In the genomic region with DNA sequence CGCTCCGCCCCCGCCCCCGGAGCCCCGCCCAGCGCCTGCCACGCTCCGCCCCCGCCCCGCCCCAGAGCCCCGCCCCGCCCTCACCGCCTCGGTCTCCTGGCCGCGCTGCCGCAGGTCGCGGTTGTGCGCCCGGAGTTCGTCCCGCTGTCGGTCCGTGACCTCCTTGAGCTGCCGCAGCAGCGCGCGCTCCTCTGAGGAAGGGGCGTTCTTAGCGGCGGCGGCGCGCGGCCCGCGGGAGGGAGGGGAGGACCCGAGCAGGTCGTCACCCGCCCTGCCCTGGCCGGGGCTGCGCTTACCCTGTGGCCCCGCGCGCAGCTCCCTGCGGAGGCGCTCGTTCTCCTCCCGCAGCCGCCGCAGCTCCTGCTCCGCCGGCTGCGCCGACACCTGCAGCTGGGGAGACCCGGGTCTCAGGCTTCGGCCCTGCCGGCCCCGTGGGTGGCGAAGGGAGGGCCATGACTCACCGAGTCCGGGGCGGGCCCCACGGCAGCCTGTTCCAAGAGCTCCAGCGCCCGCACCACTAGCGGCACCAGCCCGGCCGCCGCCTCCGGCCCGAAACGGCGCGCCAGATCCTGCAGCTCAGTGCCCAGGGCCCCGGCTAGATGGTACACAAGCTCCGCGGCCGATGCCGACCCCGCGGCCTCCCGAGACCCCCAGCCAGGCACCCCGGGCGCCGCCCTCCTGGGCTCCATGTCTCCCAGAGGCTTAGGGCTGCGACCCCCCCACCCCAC, we compare ENCODE assay signal across 8 cellular contexts. TPM values are rescaled to one million over a fixed set of nuclear protein-coding genes. Genes with fewer than 3 reads are reported as not detected.
A peak's percentile ranks its signal among the peaks of the same experiment; 100 is the strongest.
DNase-seq lines count a peak whose midpoint lies in the region; ATAC-seq and TF ChIP-seq lines count a peak whose summit lies in the region.

No MANE protein-coding gene starts in this region.

- peak overlapping the region; percentile 54 for H3K4me3 Mint-ChIP-seq in natural killer cell treated with Interleukin-12 subunit alpha and Interleukin-12 subunit beta and Interleukin-15 and Interleukin-18, amount 100 ng/mL, for 72 hours
- H3K4me3 Mint-ChIP-seq in stimulated activated naive CD8-positive, alpha-beta T cell treated with anti-CD3 and anti-CD28 coated beads, Interleukin-15, Interleukin-2, amounts not matched to agents 100 ng/mL and 50 ng/mL, for 24 hours = peak overlapping the region; percentile 32

- H3K4me3 ChIP-seq in NT2/D1 (ENCODE audit: insufficient read length, low read depth) = peak overlapping the region; percentile 39
- peak overlapping the region; percentile 38 to 65 (median 50) for H3K4me3 ChIP-seq in fibroblast of lung (replicated peaks in 1 of 4; ENCODE audit: control extremely low read depth in 1 of 4, insufficient read depth in 1 of 4, low read depth in 3 of 4, low read length in 4 of 4)

- H4K20me1 ChIP-seq in fibroblast of lung (ENCODE audit: control insufficient read depth, extremely low read depth, insufficient read depth, low read length) = no peaks in the 10 kb centered on the region

- H3K27me3 Mint-ChIP-seq in natural killer cell treated with Interleukin-12 subunit alpha and Interleukin-12 subunit beta and Interleukin-15 and Interleukin-18, amount 100 ng/mL, for 72 hours = no peaks in the 10 kb centered on the region
- H3K27me3 Mint-ChIP-seq in stimulated activated naive CD8-positive, alpha-beta T cell treated with anti-CD3 and anti-CD28 coated beads, Interleukin-15, Interleukin-2, amounts not matched to agents 100 ng/mL and 50 ng/mL, for 24 hours = no peaks in the 10 kb centered on the region

- peaks cover 15% of the 10 kb centered on the region for H3K4me1 ChIP-seq in NT2/D1 (ENCODE audit: insufficient read depth, insufficient read length)
- peaks cover 20% of the 10 kb centered on the region for H3K4me1 ChIP-seq in fibroblast of lung (ENCODE audit: control insufficient read depth, extremely low read depth, insufficient read depth, low read length)

- no peak for TF ChIP-seq CTCF in fibroblast of lung (conservative IDR thresholded peaks at IDR 0.05 in 1 of 2, IDR thresholded peaks at IDR 0.05 in 1 of 2; ENCODE audit: low read depth in 1 of 2, low read length in 2 of 2)

- H3K36me3 ChIP-seq in NT2/D1 (ENCODE audit: insufficient read depth, insufficient read length, low read length) = peaks cover 46% of the 10 kb centered on the region
- peaks cover 25% of the 10 kb centered on the region for H3K36me3 ChIP-seq in fibroblast of lung (ENCODE audit: control insufficient read depth, insufficient read depth, low read length)

- no peaks in the 10 kb centered on the region for H3K79me2 ChIP-seq in fibroblast of lung (ENCODE audit: control insufficient read depth, insufficient read depth, low read length)

- H3K27ac ChIP-seq in fibroblast of lung (ENCODE audit: insufficient read depth, low read length) = peak overlapping the region; percentile 77

- no peak overlapping the region for H3K27ac Mint-ChIP-seq in natural killer cell treated with Interleukin-12 subunit alpha and Interleukin-12 subunit beta and Interleukin-15 and Interleukin-18, amount 100 ng/mL, for 72 hours
- no peak overlapping the region for H3K27ac Mint-ChIP-seq in stimulated activated naive CD8-positive, alpha-beta T cell treated with anti-CD3 and anti-CD28 coated beads, Interleukin-15, Interleukin-2, amounts not matched to agents 100 ng/mL and 50 ng/mL, for 24 hours

- ATAC-seq in GM18907 (IDR thresholded peaks at IDR 0.05; ENCODE audit: unreplicated experiment) (peak; percentile 46), HG03139 (IDR thresholded peaks at IDR 0.05; ENCODE audit: unreplicated experiment) (peak; percentile 34)
- ATAC-seq in natural killer cell treated with Interleukin-12 subunit alpha and Interleukin-12 subunit beta and Interleukin-15 and Interleukin-18, amount 100 ng/mL, for 72 hours = peak; percentile 84 to 87

- H3K9me3 Mint-ChIP-seq in natural killer cell treated with Interleukin-12 subunit alpha and Interleukin-12 subunit beta and Interleukin-15 and Interleukin-18, amount 100 ng/mL, for 72 hours = no peaks in the 10 kb centered on the region
- H3K9me3 Mint-ChIP-seq in stimulated activated naive CD8-positive, alpha-beta T cell treated with anti-CD3 and anti-CD28 coated beads, Interleukin-15, Interleukin-2, amounts not matched to agents 100 ng/mL and 50 ng/mL, for 24 hours = no peaks in the 10 kb centered on the region

- H3K9ac ChIP-seq in NT2/D1 (ENCODE audit: insufficient read length, low read depth) = peak overlapping the region; percentile 74
- peak overlapping the region; percentile 67 for H3K9ac ChIP-seq in fibroblast of lung (ENCODE audit: insufficient read depth, low read length)

- H3K27me3 ChIP-seq in NT2/D1 (ENCODE audit: insufficient read depth, insufficient read length) (peaks cover 10% of the 10 kb centered on the region), fibroblast of lung (ENCODE audit: control insufficient read depth, insufficient read depth, low read length) (no peaks in the 10 kb centered on the region)

- H3K4me2 ChIP-seq in fibroblast of lung (ENCODE audit: extremely low read depth, insufficient read depth, low read length) = peak overlapping the region; percentile 73

- peak overlapping the region; percentile 48 for H2AFZ ChIP-seq in fibroblast of lung (ENCODE audit: low read length)

- no peaks in the 10 kb centered on the region for H3K9me3 ChIP-seq in NT2/D1 (ENCODE audit: insufficient read depth, low read length)
- H3K9me3 ChIP-seq in fibroblast of lung (ENCODE audit: control insufficient read depth, insufficient read depth, low read depth, low read length) = no peaks in the 10 kb centered on the region

- peaks cover 13% of the 10 kb centered on the region for H3K36me3 Mint-ChIP-seq in natural killer cell treated with Interleukin-12 subunit alpha and Interleukin-12 subunit beta and Interleukin-15 and Interleukin-18, amount 100 ng/mL, for 72 hours
- H3K36me3 Mint-ChIP-seq in stimulated activated naive CD8-positive, alpha-beta T cell treated with anti-CD3 and anti-CD28 coated beads, Interleukin-15, Interleukin-2, amounts not matched to agents 100 ng/mL and 50 ng/mL, for 24 hours (ENCODE audit: low read depth) = peaks cover 37% of the 10 kb centered on the region

- peak; percentile 93 for DNase-seq in AG08395 (ENCODE audit: low spot score)
- peak; percentile 32 for DNase-seq in NT2/D1 (ENCODE audit: low read depth, low spot score)
- peak; percentile 87 to 91 for DNase-seq in activated T-cell treated with anti-CD3 and anti-CD28 coated beads, Interleukin-2, amount 50 U/mL, for 48 hours
- DNase-seq in fibroblast of lung (ENCODE audit: low read depth in 2 of 2) = peak; percentile 87 to 88
- DNase-seq in natural killer cell treated with Interleukin-12 subunit alpha and Interleukin-12 subunit beta and Interleukin-15 and Interleukin-18, amount 100 ng/mL, for 72 hours (ENCODE audit: low spot score) = peak; percentile 90

- peaks cover 3 to 21% of the 10 kb centered on the region in 2 donors for H3K4me1 Mint-ChIP-seq in natural killer cell treated with Interleukin-12 subunit alpha and Interleukin-12 subunit beta and Interleukin-15 and Interleukin-18, amount 100 ng/mL, for 72 hours (ENCODE audit: low read depth in 2 of 2)
- H3K4me1 Mint-ChIP-seq in stimulated activated naive CD8-positive, alpha-beta T cell treated with anti-CD3 and anti-CD28 coated beads, Interleukin-15, Interleukin-2, amounts not matched to agents 100 ng/mL and 50 ng/mL, for 24 hours (ENCODE audit: low read depth) = peaks cover 44% of the 10 kb centered on the region

RNA-seq across cellular contexts. Expression of gene RILP, which starts 0.4 kb away (rescaled TPM):
- 11.0 and 12.4 TPM in 2 replicates for total RNA-seq in fibroblast of lung
- polyA plus RNA-seq in fibroblast of lung = 6.5 and 7.4 TPM in 2 replicates
- polyA plus RNA-seq in fibroblast of lung (2012) = 10.9 and 11.5 TPM in 2 replicates
- polyA minus RNA-seq in fibroblast of lung (ENCODE audit: low replicate concordance) = 6.0 TPM in 2 replicates
- 1 to 10 TPM; 1.2 to 3.1 TPM for total RNA-seq in natural killer cell treated with Interleukin-12 subunit alpha and Interleukin-12 subunit beta and Interleukin-15 and Interleukin-18, amount 100 ng/mL, for 72 hours

RNA-seq across cellular contexts. Expression of gene SCARF1, which starts 3.7 kb away (rescaled TPM):
- 0.77 and 0.99 TPM in 2 replicates for total RNA-seq in fibroblast of lung
- polyA plus RNA-seq in fibroblast of lung = 0.09 and 2.4 TPM in 2 replicates
- 0.15 and 3.5 TPM in 2 replicates for polyA plus RNA-seq in fibroblast of lung (2012)
- polyA minus RNA-seq in fibroblast of lung (ENCODE audit: low replicate concordance) = 3.6 TPM in 1 of 2 replicates, not detected in the other
- total RNA-seq in natural killer cell treated with Interleukin-12 subunit alpha and Interleukin-12 subunit beta and Interleukin-15 and Interleukin-18, amount 100 ng/mL, for 72 hours = 1 to 10 TPM; 3.6 to 4.1 TPM

RNA-seq across cellular contexts. Expression of gene SLC43A2, which starts 20.6 kb away (rescaled TPM):
- total RNA-seq in fibroblast of lung = 2.3 and 8.4 TPM in 2 replicates
- 7.4 and 13.7 TPM in 2 replicates for polyA plus RNA-seq in fibroblast of lung
- 10.7 and 13.5 TPM in 2 replicates for polyA plus RNA-seq in fibroblast of lung (2012)
- polyA minus RNA-seq in fibroblast of lung (ENCODE audit: low replicate concordance) = 24.2 and 38.1 TPM in 2 replicates
- total RNA-seq in natural killer cell treated with Interleukin-12 subunit alpha and Interleukin-12 subunit beta and Interleukin-15 and Interleukin-18, amount 100 ng/mL, for 72 hours = 1 to 10 TPM; 4.9 to 5.0 TPM

RNA-seq across cellular contexts. Expression of gene PRPF8, which starts 35.4 kb away (rescaled TPM):
- 74.5 and 122 TPM in 2 replicates for total RNA-seq in fibroblast of lung
- polyA plus RNA-seq in fibroblast of lung = 88.9 and 140 TPM in 2 replicates
- 132 and 182 TPM in 2 replicates for polyA plus RNA-seq in fibroblast of lung (2012)
- polyA minus RNA-seq in fibroblast of lung (ENCODE audit: low replicate concordance) = 607 and 770 TPM in 2 replicates
- total RNA-seq in natural killer cell treated with Interleukin-12 subunit alpha and Interleukin-12 subunit beta and Interleukin-15 and Interleukin-18, amount 100 ng/mL, for 72 hours = 100 to 1,000 TPM; 348 to 422 TPM

Comparison
In these comparisons a context has a peak if more than half of its experiments do, and no peak if none do; other contexts are left out.
1. Peak in every context shown above with its lines: DNase-seq, ATAC-seq, H3K4me3 ChIP-seq and H3K27ac ChIP-seq.
2. DNase-seq: peak in every context shown above with its lines; median percentile 93 in AG08395; 90 in natural killer cell treated with Interleukin-12 subunit alpha and Interleukin-12 subunit beta and Interleukin-15 and Interleukin-18, amount 100 ng/mL, for 72 hours; 89 in activated T-cell treated with anti-CD3 and anti-CD28 coated beads, Interleukin-2, amount 50 U/mL, for 48 hours; 88 in fibroblast of lung; 32 in NT2/D1.
3. ATAC-seq: peak in every context shown above with its lines; median percentile 86 in natural killer cell treated with Interleukin-12 subunit alpha and Interleukin-12 subunit beta and Interleukin-15 and Interleukin-18, amount 100 ng/mL, for 72 hours; 46 in GM18907; 34 in HG03139.